In the genomic region with DNA sequence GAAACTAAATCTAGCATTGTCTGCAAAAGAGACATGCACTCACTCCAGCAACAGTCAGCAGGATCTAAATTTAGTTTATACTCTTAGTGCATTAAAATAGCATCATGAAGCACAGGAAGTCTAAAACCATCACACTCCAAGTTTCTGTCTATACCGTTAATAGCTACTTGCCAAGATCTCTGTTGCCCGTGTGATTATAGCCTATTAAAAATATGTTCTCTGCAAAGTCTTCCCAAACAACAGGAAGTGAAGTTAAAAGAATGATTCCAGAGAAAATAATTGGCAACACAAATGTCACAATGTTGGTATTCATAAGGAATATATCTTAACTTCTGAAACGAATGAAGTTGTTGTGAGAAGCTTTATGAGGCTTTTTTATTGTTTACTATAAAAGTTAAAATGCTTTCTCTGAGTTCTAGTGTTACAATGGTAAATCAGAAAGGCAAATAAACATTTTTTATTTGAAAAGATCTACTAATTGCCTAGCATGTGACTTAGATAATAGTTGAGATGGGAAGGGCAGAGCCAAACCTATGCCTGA, we compare ENCODE assay signal across 16 cellular contexts.
DNase-seq lines count a peak whose midpoint lies in the region; ATAC-seq, FAIRE-seq and TF ChIP-seq lines count a peak whose summit lies in the region.
"Had no signal": no experiment of that assay in that cellular context is flagged by ENCODE, and none has a peak within 500 bp of the region (broad histone marks: within the 10 kb centered on the region; RNA-seq: fewer than 3 reads in every experiment).

No MANE protein-coding gene starts in this region.

- no peak for TF ChIP-seq POLR2A in GM12891 (IDR thresholded peaks at IDR 0.05; ENCODE audit: low read depth, low read length)

- no peaks in the 10 kb centered on the region for H3K9me2 ChIP-seq in GM23248 (ENCODE audit: insufficient read depth)
- H3K9me2 ChIP-seq in SK-N-SH, result 0 out of 2 replicates have a peak, but pooled peaks cover 3% of the 10 kb centered on the region

- H3K9ac ChIP-seq in GM23248 (no peak overlapping the region), SK-N-SH (no peak overlapping the region)

- H3K27ac ChIP-seq in ACC112 (ENCODE audit: low read depth, low read length), result no peak overlapping the region
- no peak overlapping the region for H3K27ac ChIP-seq in GM23248
- peak overlapping the region; percentile 47 to 53; a peak in 3 of 4 replicates for H3K27ac ChIP-seq in SK-N-SH (ENCODE audit: low read depth in 2 of 2, low read length in 1 of 2)
- H3K27ac ChIP-seq: SJCRH30 had no signal

- CTCF ChIA-PET in SK-N-SH (lab: Yijun Ruan, JAX), result interaction anchor here (0.7 kb wide), 1 partner anchor 68 kb away, joined by 3 read pairs; no protein-coding TSS in a partner anchor

- 0 out of 2 replicates have a peak, but pooled peaks cover 7% of the 10 kb centered on the region for H3F3A ChIP-seq in GM23248 (ENCODE audit: insufficient read depth)
- H3F3A ChIP-seq in SK-N-SH (replicated peaks; ENCODE audit: insufficient read depth), result no peaks in the 10 kb centered on the region

- H3K9me3 ChIP-seq in GM23248 (ENCODE audit: low read depth) (no peaks in the 10 kb centered on the region), SK-N-SH (0 out of 2 replicates have a peak, but pooled peaks cover 5% of the 10 kb centered on the region)
- H3K9me3 ChIP-seq: sigmoid colon, SJCRH30, uterus had no signal

- H3K4me1 ChIP-seq in ACC112 (ENCODE audit: control insufficient read depth, insufficient read depth, low read length, unreplicated experiment) (peaks cover 5% of the 10 kb centered on the region), GM23248 (ENCODE audit: insufficient read depth) (peaks cover 11% of the 10 kb centered on the region), SK-N-SH (ENCODE audit: control insufficient read depth in 1 of 2, insufficient read depth in 2 of 2, low read depth in 1 of 2, low read length in 1 of 2) (peaks cover 0 to 13% of the 10 kb centered on the region in 2 experiments; a peak in 2 of 4 replicates)
- H3K4me1 ChIP-seq: SJCRH30 had no signal

- peak; percentile 24 for DNase-seq in GM23248
- no peak for DNase-seq in SK-N-SH
- DNase-seq in stimulated activated naive CD4-positive, alpha-beta T cell treated with Interleukin-2 at 50 U/mL for 16 hours (lab: John Stamatoyannopoulos, UW), result no peak
- no peak for DNase-seq in activated CD4-positive, CD25-positive, alpha-beta regulatory T cell treated with anti-CD3 and anti-CD28 coated beads, Interleukin-2, amount 50 U/mL, for 72 hours
- DNase-seq in GM12891 (ENCODE audit: insufficient read length, low spot score), result no peak
- DNase-seq: activated CD4-positive, alpha-beta T cell treated with anti-CD3 and anti-CD28 coated beads for 4 hours; activated gamma-delta T cell treated with Interleukin-2 at 50 U/mL for 16 hours; mesenchymal stem cell; NCI-H2171; sigmoid colon; SJCRH30; uterus had no signal

- H2AFZ ChIP-seq in ACC112 (ENCODE audit: low read length, unreplicated experiment) (peak overlapping the region; percentile 14), GM23248 (peak overlapping the region; percentile 42), SK-N-SH (ENCODE audit: low read depth) (peak overlapping the region; percentile 76)

- in situ Hi-C loops in GM23248 (cut with MboI), result no loop called here

- no peaks in the 10 kb centered on the region for H3K79me2 ChIP-seq in ACC112 (ENCODE audit: control insufficient read depth, insufficient read depth, low read length, unreplicated experiment)
- H3K79me2 ChIP-seq in GM23248 (ENCODE audit: insufficient read depth), result no peaks in the 10 kb centered on the region
- H3K79me2 ChIP-seq in SK-N-SH (ENCODE audit: insufficient read depth), result no peaks in the 10 kb centered on the region

- POLR2A ChIA-PET in SK-N-SH (lab: Yijun Ruan, JAX), result no interaction called here

- peak overlapping the region; percentile 5 for H3K4me2 ChIP-seq in GM23248 (ENCODE audit: unreplicated experiment)
- H3K4me2 ChIP-seq in SK-N-SH, result peak overlapping the region; percentile 44

- no peak for TF ChIP-seq CTCF in SK-N-SH (IDR thresholded peaks at IDR 0.05)

- H3K27me3 ChIP-seq in ACC112 (ENCODE audit: insufficient read depth, low read length) (no peaks in the 10 kb centered on the region), GM23248 (replicated peaks; ENCODE audit: insufficient read depth) (no peaks in the 10 kb centered on the region), SK-N-SH (ENCODE audit: insufficient read depth) (no peaks in the 10 kb centered on the region)
- H3K27me3 ChIP-seq: sigmoid colon, SJCRH30, uterus had no signal

- FAIRE-seq in islet of Langerhans (lab: Jason Lieb, UNC), result peak; percentile 36
- no peak for FAIRE-seq in GM12891 (lab: Jason Lieb, UNC)

- no peak for TF ChIP-seq RAD21 in SK-N-SH (IDR thresholded peaks at IDR 0.05; ENCODE audit: low read length)

- TF ChIP-seq EP300 in SK-N-SH (IDR thresholded peaks at IDR 0.05; ENCODE audit: borderline replicate concordance in 1 of 2, low read depth in 1 of 2, low read length in 1 of 2), result 0 out of 4 replicates have a peak, but pooled peaks of 1 of the 2 experiments have one; percentile 24

- no peaks in the 10 kb centered on the region for H3K36me3 ChIP-seq in ACC112 (ENCODE audit: insufficient read depth, low read length)
- no peaks in the 10 kb centered on the region for H3K36me3 ChIP-seq in GM23248 (ENCODE audit: low read depth)
- no peaks in the 10 kb centered on the region for H3K36me3 ChIP-seq in SK-N-SH (replicated peaks in 1 of 2; ENCODE audit: control insufficient read depth in 1 of 2, insufficient read depth in 2 of 2, low read length in 1 of 2)
- H3K36me3 ChIP-seq: sigmoid colon, SJCRH30, uterus had no signal

- H3K4me3 ChIP-seq in ACC112 (ENCODE audit: low read depth, low read length) (no peak overlapping the region), GM23248 (no peak overlapping the region), SK-N-SH (ENCODE audit: low read depth in 2 of 2, low read length in 1 of 2) (peak overlapping the region in 1 of 2 experiments; percentile 14; a peak in 1 of 4 replicates)
- H3K4me3 ChIP-seq: coronary artery, sigmoid colon, SJCRH30, uterus had no signal

- no peaks in the 10 kb centered on the region for H4K20me1 ChIP-seq in GM23248 (ENCODE audit: insufficient read depth)
- H4K20me1 ChIP-seq in SK-N-SH (ENCODE audit: insufficient read depth), result no peaks in the 10 kb centered on the region

- no peak for ATAC-seq in HG03469 (IDR thresholded peaks at IDR 0.05; ENCODE audit: unreplicated experiment)

- 5 to 7% methylated on average over 3 of the region's 3 CpGs for WGBS in GM23248 (ENCODE audit: low coverage in 1 of 2, low lambda C conversion rate in 2 of 2, missing lambda C conversion rate in 2 of 2), 2 experiments
- 25% methylated on average over 3 of the region's 3 CpGs for WGBS in SK-N-SH (ENCODE audit: low lambda C conversion rate)

TF ChIP-seq in SK-N-SH, 30 proteins besides CTCF, POLR2A, EP300 and RAD21 (continues in another document):
- no peak for TF ChIP-seq ELF1 (IDR thresholded peaks at IDR 0.05)
- TF ChIP-seq FOSL2 (IDR thresholded peaks at IDR 0.05; ENCODE audit: borderline replicate concordance, low read depth), result no peak
- TF ChIP-seq, protein P1, sequence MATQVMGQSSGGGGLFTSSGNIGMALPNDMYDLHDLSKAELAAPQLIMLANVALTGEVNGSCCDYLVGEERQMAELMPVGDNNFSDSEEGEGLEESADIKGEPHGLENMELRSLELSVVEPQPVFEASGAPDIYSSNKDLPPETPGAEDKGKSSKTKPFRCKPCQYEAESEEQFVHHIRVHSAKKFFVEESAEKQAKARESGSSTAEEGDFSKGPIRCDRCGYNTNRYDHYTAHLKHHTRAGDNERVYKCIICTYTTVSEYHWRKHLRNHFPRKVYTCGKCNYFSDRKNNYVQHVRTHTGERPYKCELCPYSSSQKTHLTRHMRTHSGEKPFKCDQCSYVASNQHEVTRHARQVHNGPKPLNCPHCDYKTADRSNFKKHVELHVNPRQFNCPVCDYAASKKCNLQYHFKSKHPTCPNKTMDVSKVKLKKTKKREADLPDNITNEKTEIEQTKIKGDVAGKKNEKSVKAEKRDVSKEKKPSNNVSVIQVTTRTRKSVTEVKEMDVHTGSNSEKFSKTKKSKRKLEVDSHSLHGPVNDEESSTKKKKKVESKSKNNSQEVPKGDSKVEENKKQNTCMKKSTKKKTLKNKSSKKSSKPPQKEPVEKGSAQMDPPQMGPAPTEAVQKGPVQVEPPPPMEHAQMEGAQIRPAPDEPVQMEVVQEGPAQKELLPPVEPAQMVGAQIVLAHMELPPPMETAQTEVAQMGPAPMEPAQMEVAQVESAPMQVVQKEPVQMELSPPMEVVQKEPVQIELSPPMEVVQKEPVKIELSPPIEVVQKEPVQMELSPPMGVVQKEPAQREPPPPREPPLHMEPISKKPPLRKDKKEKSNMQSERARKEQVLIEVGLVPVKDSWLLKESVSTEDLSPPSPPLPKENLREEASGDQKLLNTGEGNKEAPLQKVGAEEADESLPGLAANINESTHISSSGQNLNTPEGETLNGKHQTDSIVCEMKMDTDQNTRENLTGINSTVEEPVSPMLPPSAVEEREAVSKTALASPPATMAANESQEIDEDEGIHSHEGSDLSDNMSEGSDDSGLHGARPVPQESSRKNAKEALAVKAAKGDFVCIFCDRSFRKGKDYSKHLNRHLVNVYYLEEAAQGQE (IDR thresholded peaks at IDR 0.05; ENCODE audit: low read depth, low read length), result no peak

TF ChIP-seq in GM12891, 5 proteins besides CTCF, POLR2A, EP300 and RAD21:
- TF ChIP-seq SPI1 (IDR thresholded peaks at IDR 0.05; ENCODE audit: low read depth, low read length) (no peak), TAF1 (IDR thresholded peaks at IDR 0.05; ENCODE audit: low read depth, low read length) (no peak), POLR2AphosphoS5 (IDR thresholded peaks at IDR 0.05; ENCODE audit: low read depth, low read length) (no peak), POU2F2 (IDR thresholded peaks at IDR 0.05; ENCODE audit: low read depth, low read length) (no peak), PAX5 (IDR thresholded peaks at IDR 0.05; ENCODE audit: insufficient read depth, low read length, severe bottlenecking) (no peak)

Comparison
In these comparisons a context has a peak if more than half of its experiments do, and no peak if none do; other contexts are left out.
1. H2AFZ ChIP-seq: peak in every context shown above with its lines; median percentile 76 in SK-N-SH; 42 in GM23248; 14 in ACC112.
2. H3K27ac ChIP-seq: peak in SK-N-SH (2 of 2); none in ACC112 (single experiment) and GM23248 (single experiment).